ENCODE assay signal across 8 cellular contexts in the genomic region with DNA sequence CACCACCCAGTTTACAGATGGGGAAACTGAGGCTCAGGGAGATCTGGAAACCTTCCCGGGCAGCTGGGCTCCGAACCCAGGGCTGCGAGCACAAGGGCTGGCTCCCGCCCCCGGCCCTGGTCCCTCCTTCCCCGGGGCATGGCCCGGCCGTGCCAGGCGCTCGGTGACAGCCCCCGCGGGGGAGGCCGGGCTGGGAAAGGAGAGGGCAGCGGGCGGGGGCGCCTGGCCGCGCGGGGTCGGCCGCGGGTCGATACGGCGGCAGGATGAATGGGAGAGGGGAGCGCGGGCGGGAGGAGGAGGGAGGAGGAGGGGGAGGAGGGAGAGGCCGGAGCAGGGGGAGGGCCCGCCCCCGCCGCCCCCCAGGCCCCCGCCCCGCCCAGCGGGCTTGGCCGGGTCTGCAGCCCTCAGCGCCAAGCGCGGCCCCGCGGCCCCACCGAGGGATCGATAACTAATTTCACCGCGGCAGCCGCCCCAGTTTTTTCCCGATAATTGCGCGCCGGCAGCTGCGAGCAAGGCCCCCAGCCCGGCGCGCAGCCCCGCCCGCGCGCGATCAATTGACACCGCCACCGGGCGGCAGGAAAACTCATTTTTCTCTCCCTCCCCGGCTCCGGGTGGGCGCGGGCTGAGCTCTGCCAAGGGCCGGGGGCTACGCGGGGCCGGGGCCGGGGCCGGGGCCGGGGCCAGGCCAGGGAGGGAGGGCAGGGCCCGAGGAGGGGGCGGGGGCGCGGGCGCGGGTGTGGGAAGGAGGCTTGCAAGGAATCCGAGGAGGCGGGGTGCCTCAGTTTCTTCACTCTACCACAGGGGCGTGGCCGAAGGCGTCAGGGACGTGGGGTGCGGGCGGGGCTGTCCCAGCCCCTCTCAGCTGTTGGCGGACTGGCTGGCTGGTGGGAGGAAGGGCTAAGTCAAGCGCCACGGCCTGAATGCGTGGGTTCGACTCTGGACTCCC. TPM values are rescaled to one million over a fixed set of nuclear protein-coding genes. Genes with fewer than 3 reads are reported as not detected.
DNase-seq lines count a peak whose midpoint lies in the region; ATAC-seq, FAIRE-seq and TF ChIP-seq lines count a peak whose summit lies in the region.

No MANE protein-coding gene starts in this region.

- no TSS peak for BruUV-seq in MCF 10A (replicated peaks; lab: Mats Ljungman, UMichigan)

- H3K4me1 Mint-ChIP-seq in CD4-positive, CD25-positive, alpha-beta regulatory T cell, result peaks cover 0 to 12% (median 4%) of the 10 kb centered on the region in 4 donors
- H3K4me1 Mint-ChIP-seq in MCF 10A (ENCODE audit: insufficient read depth, unreplicated experiment), result peaks cover 25% of the 10 kb centered on the region

- POLR2A ChIA-PET in MCF 10A (lab: Yijun Ruan, JAX), result no interaction called here

- H3K9me3 ChIP-seq in CD4-positive, CD25-positive, alpha-beta regulatory T cell (ENCODE audit: control insufficient read depth in 2 of 2, low read length in 2 of 2), result no peaks in the 10 kb centered on the region

- H3K4me3 ChIP-seq in CD4-positive, CD25-positive, alpha-beta regulatory T cell (ENCODE audit: low read depth, low read length), result no peak overlapping the region
- peak overlapping the region; percentile 37 for H3K4me3 ChIP-seq in kidney epithelial cell (ENCODE audit: low read depth, low read length)

- peaks cover 57% of the 10 kb centered on the region for H3K27me3 Mint-ChIP-seq in CD4-positive, CD25-positive, alpha-beta regulatory T cell
- no peaks in the 10 kb centered on the region for H3K27me3 Mint-ChIP-seq in MCF 10A (ENCODE audit: insufficient read depth, unreplicated experiment)

- peaks cover 19% of the 10 kb centered on the region for H3K4me1 ChIP-seq in CD4-positive, CD25-positive, alpha-beta regulatory T cell (ENCODE audit: control insufficient read depth, insufficient read depth, low read length, poor library complexity, severe bottlenecking)

- intact Hi-C loops in MCF 10A (cut with micrococcal nuclease), result no loop called here

- H3K36me3 Mint-ChIP-seq in CD4-positive, CD25-positive, alpha-beta regulatory T cell, result no peaks in the 10 kb centered on the region
- no peaks in the 10 kb centered on the region for H3K36me3 Mint-ChIP-seq in MCF 10A (ENCODE audit: insufficient read depth, unreplicated experiment)

- TF ChIP-seq CTCF in MCF 10A (IDR thresholded peaks at IDR 0.05; ENCODE audit: unreplicated experiment) (no peak), kidney epithelial cell (IDR thresholded peaks at IDR 0.05; ENCODE audit: insufficient read depth, low read length, poor library complexity, severe bottlenecking) (no peak)

- H3K27me3 ChIP-seq in CD4-positive, CD25-positive, alpha-beta regulatory T cell (ENCODE audit: control insufficient read depth, insufficient read depth, low read length), result peaks cover 5% of the 10 kb centered on the region
- no peaks in the 10 kb centered on the region for H3K27me3 ChIP-seq in kidney epithelial cell (ENCODE audit: control insufficient read depth, insufficient read depth, low read length)

- CTCF ChIA-PET in MCF 10A (lab: Yijun Ruan, JAX), result interaction anchor here (0.6 kb wide), 1 partner anchor 89 kb away, joined by 6 read pairs; no protein-coding TSS in a partner anchor

- H3K4me3 Mint-ChIP-seq in CD4-positive, CD25-positive, alpha-beta regulatory T cell, result peak overlapping the region in 3 of 4 donors; percentile 47 to 72 (median 64)
- H3K4me3 Mint-ChIP-seq in MCF 10A (ENCODE audit: unreplicated experiment), result peak overlapping the region; percentile 59

- peaks cover 0 to 3% (median 0%) of the 10 kb centered on the region in 7 donors for H3K9me3 Mint-ChIP-seq in CD4-positive, CD25-positive, alpha-beta regulatory T cell
- no peaks in the 10 kb centered on the region for H3K9me3 Mint-ChIP-seq in MCF 10A (ENCODE audit: unreplicated experiment)

- H3K27ac ChIP-seq in CD4-positive, CD25-positive, alpha-beta regulatory T cell (ENCODE audit: insufficient read depth, low read length, poor library complexity, severe bottlenecking), result no peak overlapping the region

- ATAC-seq in CD4-positive, CD25-positive, alpha-beta regulatory T cell (ENCODE audit: low read depth in 2 of 2), result no peak
- ATAC-seq in stimulated activated naive CD8-positive, alpha-beta T cell treated with anti-CD3 and anti-CD28 coated beads, Interleukin-15, Interleukin-2, amounts not matched to agents 100 U/mL and 50 U/mL, for 24 hours, result no peak
- no peak for ATAC-seq in HG03196 (IDR thresholded peaks at IDR 0.05; ENCODE audit: unreplicated experiment)

- H3K36me3 ChIP-seq in CD4-positive, CD25-positive, alpha-beta regulatory T cell (ENCODE audit: control insufficient read depth, insufficient read depth, low read length), result no peaks in the 10 kb centered on the region
- no peaks in the 10 kb centered on the region for H3K36me3 ChIP-seq in kidney epithelial cell (ENCODE audit: control insufficient read depth, insufficient read depth, low read length)

- FAIRE-seq in GM19239 (lab: Jason Lieb, UNC), result no peak

- DNase-seq in CD4-positive, CD25-positive, alpha-beta regulatory T cell, result no peak
- DNase-seq in NCI-H1092 treated with DMSO at 0.1 percent for 48 hours (lab: John Stamatoyannopoulos, UW) (peak; percentile 48), MCF 10A (ENCODE audit: unreplicated experiment) (no peak), kidney epithelial cell (ENCODE audit: low read depth) (no peak), GM19239 (ENCODE audit: insufficient read length, low spot score) (no peak), kidney glomerular epithelial cell (lab: John Stamatoyannopoulos, UW) (no peak)
- DNase-seq in stimulated activated naive CD8-positive, alpha-beta T cell treated with anti-CD3 and anti-CD28 coated beads, Interleukin-15, Interleukin-2, amounts not matched to agents 100 U/mL and 50 U/mL, for 24 hours, result peak; percentile 25

- H3K27ac Mint-ChIP-seq in CD4-positive, CD25-positive, alpha-beta regulatory T cell, result no peak overlapping the region
- no peak overlapping the region for H3K27ac Mint-ChIP-seq in MCF 10A (ENCODE audit: low read depth, unreplicated experiment)

RNA-seq across cellular contexts. Expression of a gene that starts 52.1 kb away (rescaled TPM):
- not detected for total RNA-seq in CD4-positive, CD25-positive, alpha-beta regulatory T cell
- polyA plus RNA-seq in CD4-positive, CD25-positive, alpha-beta regulatory T cell, result not detected
- total RNA-seq in MCF 10A (2022), result 0.20 TPM in 1 of 2 replicates, not detected in the other
- not detected in 2 replicates for total RNA-seq in kidney epithelial cell

RNA-seq across cellular contexts. Expression of a gene that starts 57.1 kb away (rescaled TPM):
- total RNA-seq in CD4-positive, CD25-positive, alpha-beta regulatory T cell, result 37.4 TPM
- polyA plus RNA-seq in CD4-positive, CD25-positive, alpha-beta regulatory T cell, result 10 to 100 TPM; 41.9 to 56.7 (median 52.8) TPM
- total RNA-seq in MCF 10A (2022) (32.9 and 49.2 TPM in 2 replicates), kidney epithelial cell (52.6 and 57.2 TPM in 2 replicates)

Comparison
In these comparisons a context has a peak if more than half of its experiments do, and no peak if none do; other contexts are left out.
1. DNase-seq: peak in NCI-H1092 treated with DMSO at 0.1 percent for 48 hours (single experiment) and stimulated activated naive CD8-positive, alpha-beta T cell treated with anti-CD3 and anti-CD28 coated beads, Interleukin-15, Interleukin-2, amounts not matched to agents 100 U/mL and 50 U/mL, for 24 hours (single experiment); none in CD4-positive, CD25-positive, alpha-beta regulatory T cell (0 of 3), MCF 10A (single experiment), kidney epithelial cell (single experiment), GM19239 (single experiment) and kidney glomerular epithelial cell (single experiment).